In genomic region chr21:29302340-29302991, GRCh38 we compare ENCODE assay signal across 8 cellular contexts. TPM values are rescaled to one million over a fixed set of nuclear protein-coding genes. Genes with fewer than 3 reads are reported as not detected.
DNase-seq lines count a peak whose midpoint lies in the region; FAIRE-seq and TF ChIP-seq lines count a peak whose summit lies in the region.

No MANE protein-coding gene starts in this region.

- intact Hi-C loops in activated naive CD4-positive, alpha-beta T cell treated with anti-CD3 and anti-CD28 coated beads for 36 hours (cut with micrococcal nuclease), result no loop called here

- peaks cover 2% of the 10 kb centered on the region for H3K36me3 ChIP-seq in bronchial epithelial cell (ENCODE audit: control insufficient read depth, insufficient read depth, low read length)

- H3K4me1 Mint-ChIP-seq in neural crest cell, result peaks cover 61% of the 10 kb centered on the region
- H3K4me1 Mint-ChIP-seq in activated naive CD4-positive, alpha-beta T cell treated with anti-CD3 and anti-CD28 coated beads for 36 hours (ENCODE audit: low read depth), result peaks cover 68% of the 10 kb centered on the region

- H3K4me3 ChIP-seq in bronchial epithelial cell (ENCODE audit: low read depth, low read length), result no peak overlapping the region

- H3K27me3 Mint-ChIP-seq in neural crest cell (ENCODE audit: low read depth), result no peaks in the 10 kb centered on the region
- no peaks in the 10 kb centered on the region for H3K27me3 Mint-ChIP-seq in activated naive CD4-positive, alpha-beta T cell treated with anti-CD3 and anti-CD28 coated beads for 36 hours (ENCODE audit: low read depth)

- H3K27ac Mint-ChIP-seq in neural crest cell (ENCODE audit: unreplicated experiment), result no peak overlapping the region
- H3K27ac Mint-ChIP-seq in activated naive CD4-positive, alpha-beta T cell treated with anti-CD3 and anti-CD28 coated beads for 36 hours, result no peak overlapping the region

- H3K9me3 Mint-ChIP-seq in neural crest cell, result no peaks in the 10 kb centered on the region
- H3K9me3 Mint-ChIP-seq in activated naive CD4-positive, alpha-beta T cell treated with anti-CD3 and anti-CD28 coated beads for 36 hours, result peaks cover 2% of the 10 kb centered on the region

- peak; percentile 34 for DNase-seq in CD1c-positive myeloid dendritic cell (ENCODE audit: extremely low spot score)
- DNase-seq in M059J (ENCODE audit: low read depth), result peak; percentile 41
- peak; percentile 32 for DNase-seq in bronchial epithelial cell (ENCODE audit: low read depth)
- no peak for DNase-seq in neural crest cell (ENCODE audit: low read depth, low spot score)
- DNase-seq in GOT3 (lab: John Stamatoyannopoulos, UW), result no peak
- DNase-seq in stimulated activated CD4-positive, alpha-beta T cell treated with anti-CD3 and anti-CD28 coated beads, Interleukin-12 subunit alpha, Interleukin-12 subunit beta, amount 100 ng/mL, for 4 hours, result no peak
- no peak for DNase-seq in activated naive CD4-positive, alpha-beta T cell treated with anti-CD3 and anti-CD28 coated beads for 36 hours
- DNase-seq in RKO (ENCODE audit: low spot score), result no peak

- no peaks in the 10 kb centered on the region for H3K27me3 ChIP-seq in bronchial epithelial cell (ENCODE audit: control insufficient read depth, insufficient read depth, low read length)

- CTCF ChIA-PET in activated naive CD4-positive, alpha-beta T cell treated with anti-CD3 and anti-CD28 coated beads for 36 hours (lab: Charles Lee), result interaction anchor here (0.8 to 1.7 kb wide), 6 partner anchors 12 to 183 kb away, joined by 3 to 5 read pairs (median 3); no protein-coding TSS in a partner anchor

- TF ChIP-seq CTCF in bronchial epithelial cell (IDR thresholded peaks at IDR 0.05; ENCODE audit: insufficient read depth, low read length, severe bottlenecking) (no peak), neural crest cell (conservative IDR thresholded peaks at IDR 0.05) (no peak)

- peak overlapping the region; percentile 12 for H3K4me3 Mint-ChIP-seq in neural crest cell
- H3K4me3 Mint-ChIP-seq in activated naive CD4-positive, alpha-beta T cell treated with anti-CD3 and anti-CD28 coated beads for 36 hours, result no peak overlapping the region

- peaks cover 2% of the 10 kb centered on the region for H3K36me3 Mint-ChIP-seq in neural crest cell (ENCODE audit: low read depth)
- H3K36me3 Mint-ChIP-seq in activated naive CD4-positive, alpha-beta T cell treated with anti-CD3 and anti-CD28 coated beads for 36 hours (ENCODE audit: low read depth), result peaks cover 5% of the 10 kb centered on the region

- no peak for FAIRE-seq in bronchial epithelial cell (lab: Jason Lieb, UNC)

RNA-seq across cellular contexts. Expression of gene BACH1, which starts 3.7 kb away (rescaled TPM):
- 25.5 and 38.3 TPM in 2 replicates for total RNA-seq in M059J (2014; rRNA removed; shearing (Covaris generic))
- total RNA-seq in bronchial epithelial cell (60.9 and 97.7 TPM in 2 replicates), neural crest cell (66.4 and 69.2 TPM in 2 replicates)
- 10 to 100 TPM; 22.6 to 23.2 TPM for total RNA-seq in activated naive CD4-positive, alpha-beta T cell treated with anti-CD3 and anti-CD28 coated beads for 36 hours

Comparison
In these comparisons a context has a peak if more than half of its experiments do, and no peak if none do; other contexts are left out.
1. DNase-seq: peak in CD1c-positive myeloid dendritic cell (single experiment), M059J (single experiment) and bronchial epithelial cell (single experiment); none in neural crest cell (single experiment), GOT3 (single experiment), stimulated activated CD4-positive, alpha-beta T cell treated with anti-CD3 and anti-CD28 coated beads, Interleukin-12 subunit alpha, Interleukin-12 subunit beta, amount 100 ng/mL, for 4 hours (single experiment), activated naive CD4-positive, alpha-beta T cell treated with anti-CD3 and anti-CD28 coated beads for 36 hours (single experiment) and RKO (single experiment).